9 cellular contexts compared by ENCODE assay signal in the genomic region with DNA sequence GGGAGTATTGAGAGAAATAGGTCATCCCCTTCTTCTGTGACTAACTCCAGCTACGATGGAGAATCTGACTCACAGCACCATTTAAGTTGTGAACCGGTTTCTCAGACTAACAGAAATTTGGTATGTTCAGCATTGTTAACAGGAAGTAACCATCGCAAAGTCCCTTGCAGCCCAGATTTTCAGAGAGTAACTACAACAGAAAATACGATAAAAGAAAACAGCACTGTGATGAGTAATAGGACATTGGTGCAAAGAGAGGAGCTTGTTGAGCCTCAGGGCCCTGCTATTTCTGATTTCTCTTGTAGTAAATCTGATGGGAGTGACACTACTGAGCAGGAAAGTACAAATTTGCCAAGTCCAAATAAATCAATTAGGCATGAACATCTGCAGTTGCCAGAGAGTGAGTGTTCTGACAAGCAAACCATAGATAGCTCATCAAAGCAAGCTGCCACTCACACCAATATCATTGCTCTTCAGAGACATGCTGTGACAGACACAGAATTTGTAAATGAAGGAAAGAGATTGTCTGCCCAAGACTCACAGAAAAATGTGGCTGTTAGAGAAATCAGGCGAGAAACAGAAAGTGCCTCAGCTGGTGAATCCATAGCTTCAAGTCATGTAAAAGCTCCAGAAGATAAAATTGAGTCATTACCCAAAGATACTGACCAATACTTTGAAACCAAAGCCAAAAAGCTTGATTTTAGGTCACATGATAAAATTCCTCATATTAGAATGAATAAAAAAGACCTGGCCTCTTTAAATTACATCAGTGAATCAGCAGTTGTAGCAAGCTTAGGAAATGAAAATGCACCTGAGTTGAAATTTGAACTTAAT. TPM values are rescaled to one million over a fixed set of nuclear protein-coding genes. Genes with fewer than 3 reads are reported as not detected.
A peak's percentile ranks its signal among the peaks of the same experiment; 100 is the strongest.
DNase-seq lines count a peak whose midpoint lies in the region; TF ChIP-seq lines count a peak whose summit lies in the region.
"Had no signal": no experiment of that assay in that cellular context is flagged by ENCODE, and none has a peak within 500 bp of the region (broad histone marks: within the 10 kb centered on the region; RNA-seq: fewer than 3 reads in every experiment).

No MANE protein-coding gene starts in this region.

- H3K9ac ChIP-seq in SK-N-SH = peak overlapping the region; percentile 45; the same call in 1 of the 2 replicates
- no peak overlapping the region for H3K9ac ChIP-seq in H9 (ENCODE audit: extremely low read depth, insufficient read length, low read length)

- H3K27ac ChIP-seq in SK-N-SH (ENCODE audit: low read depth in 2 of 2, low read length in 1 of 2) (peak overlapping the region; percentile 67 to 92), H9 (ENCODE audit: insufficient read length, low read depth, low read length) (no peak overlapping the region)

- no peak overlapping the region for H4K91ac ChIP-seq in H9 (ENCODE audit: insufficient read length, low read depth, low read length)

- no peak overlapping the region for H2BK120ac ChIP-seq in H9 (ENCODE audit: low read depth, low read length, poor library complexity, severe bottlenecking)

- H2BK12ac ChIP-seq in H9 (ENCODE audit: insufficient read length, low read depth, low read length) = no peak overlapping the region

- POLR2A ChIA-PET in SK-N-SH (lab: Yijun Ruan, JAX) = no interaction called here

- H3K27me3 Mint-ChIP-seq in H9 (ENCODE audit: low read depth) = no peaks in the 10 kb centered on the region

- H4K20me1 ChIP-seq in SK-N-SH (ENCODE audit: insufficient read depth) = no peaks in the 10 kb centered on the region
- no peaks in the 10 kb centered on the region for H4K20me1 ChIP-seq in H9 (ENCODE audit: control insufficient read depth, insufficient read depth, insufficient read length)

- peak; percentile 40 for DNase-seq in Ammon's horn (ENCODE audit: low spot score)
- peak; percentile 19 for DNase-seq in SK-N-SH
- DNase-seq in dermis blood vessel endothelial cell = peak; percentile 86
- DNase-seq in pons (ENCODE audit: low spot score) = peak; percentile 38
- DNase-seq in effector CD4-positive, alpha-beta T cell = no peak
- DNase-seq in SHP77 (lab: John Stamatoyannopoulos, UW) = no peak
- no peak for DNase-seq in H9
- DNase-seq in erythroblast (lab: John Stamatoyannopoulos, UW) = no peak
- DNase-seq: NCI-H526 had no signal

- peak overlapping the region in 1 of 2 experiments; percentile 13; a peak in 2 of 4 replicates for H3K4me3 ChIP-seq in SK-N-SH (ENCODE audit: low read depth in 2 of 2, low read length in 1 of 2)

- no peaks in the 10 kb centered on the region for H3K4me1 Mint-ChIP-seq in H9

- no peak for TF ChIP-seq CTCF in SK-N-SH (IDR thresholded peaks at IDR 0.05)
- no peak for TF ChIP-seq CTCF in H9 (conservative IDR thresholded peaks at IDR 0.05)

- no peak for TF ChIP-seq RAD21 in SK-N-SH (IDR thresholded peaks at IDR 0.05; ENCODE audit: low read length)

- H3K27me3 ChIP-seq in SK-N-SH (ENCODE audit: insufficient read depth) (no peaks in the 10 kb centered on the region), H9 (ENCODE audit: insufficient read depth, low read length) (no peaks in the 10 kb centered on the region)

- peak; percentile 25 to 50; a peak in 2 of 4 replicates for TF ChIP-seq EP300 in SK-N-SH (IDR thresholded peaks at IDR 0.05; ENCODE audit: borderline replicate concordance in 1 of 2, low read depth in 1 of 2, low read length in 1 of 2)

- no peak overlapping the region for H3K56ac ChIP-seq in H9 (ENCODE audit: insufficient read length, low read depth, low read length)

- H2AK5ac ChIP-seq in H9 (ENCODE audit: insufficient read length, low read length) = no peak overlapping the region

- H3K27ac Mint-ChIP-seq in H9 = no peak overlapping the region

- peaks cover 19% of the 10 kb centered on the region for H3F3A ChIP-seq in SK-N-SH (replicated peaks; ENCODE audit: insufficient read depth)

- H4K8ac ChIP-seq in H9 (replicated peaks; ENCODE audit: insufficient read length, low read depth, low read length) = no peak overlapping the region

- no peak overlapping the region for H2AFZ ChIP-seq in SK-N-SH (ENCODE audit: low read depth)
- H2AFZ ChIP-seq in H9 (ENCODE audit: low read length) = no peak overlapping the region

- H3K79me2 ChIP-seq in SK-N-SH (ENCODE audit: insufficient read depth) = no peaks in the 10 kb centered on the region
- H3K79me2 ChIP-seq in H9 (ENCODE audit: insufficient read depth, low read length) = no peaks in the 10 kb centered on the region

- 36% methylated on average over 5 of the region's 5 CpGs for WGBS in SK-N-SH (ENCODE audit: low lambda C conversion rate)
- WGBS in H9 (ENCODE audit: extremely low coverage, insufficient read length, low lambda C conversion rate) = no CpG with 5 or more reads among the region's 5 CpGs

- no peak overlapping the region for H3T11ph ChIP-seq in H9 (ENCODE audit: low read length)

- peaks cover 0 to 17% (median 7%) of the 10 kb centered on the region in 3 experiments for H3K36me3 Mint-ChIP-seq in H9 (ENCODE audit: insufficient read depth in 1 of 3, low read depth in 3 of 3)

- no peak overlapping the region for H2BK15ac ChIP-seq in H9 (ENCODE audit: low read depth, low read length)

- H3K4me2 ChIP-seq in SK-N-SH (peak overlapping the region; percentile 76), H9 (ENCODE audit: insufficient read depth, insufficient read length, low read length) (no peak overlapping the region)

- H3K9me3 ChIP-seq in SK-N-SH (no peaks in the 10 kb centered on the region), H9 (ENCODE audit: control insufficient read depth, low read depth, low read length) (no peaks in the 10 kb centered on the region)

- no peak overlapping the region for H4K5ac ChIP-seq in H9 (ENCODE audit: insufficient read length, low read depth, low read length)

- H3K9me3 Mint-ChIP-seq in H9 = peaks cover 0 to 6% of the 10 kb centered on the region in 2 experiments; a peak in 1 of 5 replicates

- H3K23me2 ChIP-seq in H9 (ENCODE audit: insufficient read length, low read depth, low read length, poor library complexity, severe bottlenecking) = no peaks in the 10 kb centered on the region

- no peak overlapping the region for H3K18ac ChIP-seq in H9 (ENCODE audit: insufficient read length, low read depth, low read length)

- no peak overlapping the region for H3K4ac ChIP-seq in H9 (ENCODE audit: low read depth, low read length)

- no peak overlapping the region for H2BK20ac ChIP-seq in H9 (ENCODE audit: low read depth, low read length, poor library complexity, severe bottlenecking)

- H3K4me1 ChIP-seq in SK-N-SH (ENCODE audit: control insufficient read depth in 1 of 2, insufficient read depth in 2 of 2, low read depth in 1 of 2, low read length in 1 of 2) (peaks cover 8 to 16% of the 10 kb centered on the region in 2 experiments; a peak in 2 of 4 replicates), H9 (ENCODE audit: insufficient read depth, low read length) (no peaks in the 10 kb centered on the region)

- no peak overlapping the region for H2BK5ac ChIP-seq in H9 (ENCODE audit: insufficient read length, low read length)

- H3K4me3 Mint-ChIP-seq in H9 = no peak overlapping the region

- no peak overlapping the region for H3K14ac ChIP-seq in H9 (ENCODE audit: insufficient read depth, low read length)

- H3K23ac ChIP-seq in H9 (ENCODE audit: insufficient read length, low read depth, low read length) = no peak overlapping the region

- H3K79me1 ChIP-seq in H9 (ENCODE audit: insufficient read depth, low read depth, low read length, poor library complexity, severe bottlenecking) = no peaks in the 10 kb centered on the region

- H3K9me2 ChIP-seq in SK-N-SH = no peaks in the 10 kb centered on the region

- TF ChIP-seq POLR2A in erythroblast (IDR thresholded peaks at IDR 0.05; ENCODE audit: low read length) = no peak

- no peaks in the 10 kb centered on the region for H3K36me3 ChIP-seq in SK-N-SH (replicated peaks in 1 of 2; ENCODE audit: control insufficient read depth in 1 of 2, insufficient read depth in 2 of 2, low read length in 1 of 2)

- CTCF ChIA-PET in SK-N-SH (lab: Yijun Ruan, JAX) = interaction anchor here (0.5 to 1.3 kb wide), 5 partner anchors 19 to 1148 kb away, joined by 3 to 5 read pairs (median 3); no protein-coding TSS in a partner anchor

TF ChIP-seq in SK-N-SH, 30 proteins besides CTCF, POLR2A, EP300 and RAD21 (continues in another document):
- TF ChIP-seq RXRA (IDR thresholded peaks at IDR 0.05; ENCODE audit: borderline replicate concordance, low read depth) = peak; percentile 35; the same call in 1 of the 2 replicates
- TF ChIP-seq GATA2 (CRISPR knock-in tag; IDR thresholded peaks at IDR 0.05) = no peak
- TF ChIP-seq FOXM1 (IDR thresholded peaks at IDR 0.05; ENCODE audit: low read depth) = no peak
- peak; percentile 74 for TF ChIP-seq FOSL2 (IDR thresholded peaks at IDR 0.05; ENCODE audit: borderline replicate concordance, low read depth)
- peak; percentile 83 for TF ChIP-seq PBX3 (IDR thresholded peaks at IDR 0.05)
- TF ChIP-seq TAF1 (IDR thresholded peaks at IDR 0.05; ENCODE audit: borderline replicate concordance, low read depth, low read length) = no peak
- TF ChIP-seq RFX5 (IDR thresholded peaks at IDR 0.05; ENCODE audit: low read length) = no peak

RNA-seq across cellular contexts. Expression of gene CRYBG3, which starts 50.6 kb away (rescaled TPM):
- 2.4 and 2.8 TPM in 2 replicates for polyA plus RNA-seq in SK-N-SH (2012; rRNA removed)
- 2.7 TPM in 2 replicates for polyA plus RNA-seq in SK-N-SH (2012; cell fraction: cytosol; rRNA removed)
- 4.8 and 10.2 TPM in 2 replicates for polyA plus RNA-seq in SK-N-SH (2012; cell fraction: nucleus; rRNA removed)
- total RNA-seq in dermis blood vessel endothelial cell = 36.9 and 43.2 TPM in 2 replicates
- 5.0 and 5.9 TPM in 2 replicates for total RNA-seq in H9 (2021)

Comparison
In these comparisons a context has a peak if more than half of its experiments do, and no peak if none do; other contexts are left out.
1. DNase-seq: peak in Ammon's horn (single experiment), SK-N-SH (single experiment), dermis blood vessel endothelial cell (single experiment) and pons (single experiment); none in effector CD4-positive, alpha-beta T cell (single experiment), SHP77 (0 of 2), H9 (single experiment) and erythroblast (0 of 2).